1 cellular context compared by ENCODE assay signal in the genomic region with DNA sequence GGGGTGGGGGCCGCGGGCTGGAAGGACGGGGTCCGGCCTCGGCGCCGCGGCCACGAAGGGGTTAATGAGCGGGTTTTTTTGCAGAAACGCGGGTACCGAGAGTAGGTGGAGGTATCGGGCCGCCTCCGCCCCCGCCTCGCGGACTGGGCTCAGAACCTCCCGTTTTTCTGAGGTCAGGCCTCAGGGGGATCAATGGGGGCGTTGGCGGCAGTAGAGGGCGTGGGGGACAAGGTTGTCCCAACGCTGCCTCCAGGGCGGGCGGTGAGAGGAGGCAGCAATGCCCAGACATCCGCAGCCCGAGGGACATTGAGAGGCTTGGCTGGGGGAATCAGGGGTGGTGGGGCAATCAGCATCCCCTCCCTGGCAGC.
TF ChIP-seq lines count a peak whose summit lies in the region.

No MANE protein-coding gene starts in this region.

TF ChIP-seq in GM23338, 12 proteins besides CTCF, POLR2A, EP300 and RAD21 (continued from another document):
- TF ChIP-seq, protein P1, sequence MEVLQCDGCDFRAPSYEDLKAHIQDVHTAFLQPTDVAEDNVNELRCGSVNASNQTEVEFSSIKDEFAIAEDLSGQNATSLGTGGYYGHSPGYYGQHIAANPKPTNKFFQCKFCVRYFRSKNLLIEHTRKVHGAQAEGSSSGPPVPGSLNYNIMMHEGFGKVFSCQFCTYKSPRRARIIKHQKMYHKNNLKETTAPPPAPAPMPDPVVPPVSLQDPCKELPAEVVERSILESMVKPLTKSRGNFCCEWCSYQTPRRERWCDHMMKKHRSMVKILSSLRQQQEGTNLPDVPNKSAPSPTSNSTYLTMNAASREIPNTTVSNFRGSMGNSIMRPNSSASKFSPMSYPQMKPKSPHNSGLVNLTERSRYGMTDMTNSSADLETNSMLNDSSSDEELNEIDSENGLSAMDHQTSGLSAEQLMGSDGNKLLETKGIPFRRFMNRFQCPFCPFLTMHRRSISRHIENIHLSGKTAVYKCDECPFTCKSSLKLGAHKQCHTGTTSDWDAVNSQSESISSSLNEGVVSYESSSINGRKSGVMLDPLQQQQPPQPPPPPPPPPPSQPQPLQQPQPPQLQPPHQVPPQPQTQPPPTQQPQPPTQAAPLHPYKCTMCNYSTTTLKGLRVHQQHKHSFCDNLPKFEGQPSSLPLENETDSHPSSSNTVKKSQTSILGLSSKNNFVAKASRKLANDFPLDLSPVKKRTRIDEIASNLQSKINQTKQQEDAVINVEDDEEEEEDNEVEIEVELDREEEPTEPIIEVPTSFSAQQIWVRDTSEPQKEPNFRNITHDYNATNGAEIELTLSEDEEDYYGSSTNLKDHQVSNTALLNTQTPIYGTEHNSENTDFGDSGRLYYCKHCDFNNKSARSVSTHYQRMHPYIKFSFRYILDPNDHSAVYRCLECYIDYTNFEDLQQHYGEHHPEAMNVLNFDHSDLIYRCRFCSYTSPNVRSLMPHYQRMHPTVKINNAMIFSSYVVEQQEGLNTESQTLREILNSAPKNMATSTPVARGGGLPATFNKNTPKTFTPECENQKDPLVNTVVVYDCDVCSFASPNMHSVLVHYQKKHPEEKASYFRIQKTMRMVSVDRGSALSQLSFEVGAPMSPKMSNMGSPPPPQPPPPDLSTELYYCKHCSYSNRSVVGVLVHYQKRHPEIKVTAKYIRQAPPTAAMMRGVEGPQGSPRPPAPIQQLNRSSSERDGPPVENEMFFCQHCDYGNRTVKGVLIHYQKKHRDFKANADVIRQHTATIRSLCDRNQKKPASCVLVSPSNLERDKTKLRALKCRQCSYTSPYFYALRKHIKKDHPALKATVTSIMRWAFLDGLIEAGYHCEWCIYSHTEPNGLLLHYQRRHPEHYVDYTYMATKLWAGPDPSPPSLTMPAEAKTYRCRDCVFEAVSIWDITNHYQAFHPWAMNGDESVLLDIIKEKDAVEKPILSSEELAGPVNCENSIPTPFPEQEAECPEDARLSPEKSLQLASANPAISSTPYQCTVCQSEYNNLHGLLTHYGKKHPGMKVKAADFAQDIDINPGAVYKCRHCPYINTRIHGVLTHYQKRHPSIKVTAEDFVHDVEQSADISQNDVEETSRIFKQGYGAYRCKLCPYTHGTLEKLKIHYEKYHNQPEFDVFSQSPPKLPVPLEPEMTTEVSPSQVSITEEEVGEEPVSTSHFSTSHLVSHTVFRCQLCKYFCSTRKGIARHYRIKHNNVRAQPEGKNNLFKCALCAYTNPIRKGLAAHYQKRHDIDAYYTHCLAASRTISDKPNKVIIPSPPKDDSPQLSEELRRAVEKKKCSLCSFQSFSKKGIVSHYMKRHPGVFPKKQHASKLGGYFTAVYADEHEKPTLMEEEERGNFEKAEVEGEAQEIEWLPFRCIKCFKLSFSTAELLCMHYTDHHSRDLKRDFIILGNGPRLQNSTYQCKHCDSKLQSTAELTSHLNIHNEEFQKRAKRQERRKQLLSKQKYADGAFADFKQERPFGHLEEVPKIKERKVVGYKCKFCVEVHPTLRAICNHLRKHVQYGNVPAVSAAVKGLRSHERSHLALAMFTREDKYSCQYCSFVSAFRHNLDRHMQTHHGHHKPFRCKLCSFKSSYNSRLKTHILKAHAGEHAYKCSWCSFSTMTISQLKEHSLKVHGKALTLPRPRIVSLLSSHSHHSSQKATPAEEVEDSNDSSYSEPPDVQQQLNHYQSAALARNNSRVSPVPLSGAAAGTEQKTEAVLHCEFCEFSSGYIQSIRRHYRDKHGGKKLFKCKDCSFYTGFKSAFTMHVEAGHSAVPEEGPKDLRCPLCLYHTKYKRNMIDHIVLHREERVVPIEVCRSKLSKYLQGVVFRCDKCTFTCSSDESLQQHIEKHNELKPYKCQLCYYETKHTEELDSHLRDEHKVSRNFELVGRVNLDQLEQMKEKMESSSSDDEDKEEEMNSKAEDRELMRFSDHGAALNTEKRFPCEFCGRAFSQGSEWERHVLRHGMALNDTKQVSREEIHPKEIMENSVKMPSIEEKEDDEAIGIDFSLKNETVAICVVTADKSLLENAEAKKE (CRISPR knock-in tag; IDR thresholded peaks at IDR 0.05): no peak
- TF ChIP-seq, protein P2, sequence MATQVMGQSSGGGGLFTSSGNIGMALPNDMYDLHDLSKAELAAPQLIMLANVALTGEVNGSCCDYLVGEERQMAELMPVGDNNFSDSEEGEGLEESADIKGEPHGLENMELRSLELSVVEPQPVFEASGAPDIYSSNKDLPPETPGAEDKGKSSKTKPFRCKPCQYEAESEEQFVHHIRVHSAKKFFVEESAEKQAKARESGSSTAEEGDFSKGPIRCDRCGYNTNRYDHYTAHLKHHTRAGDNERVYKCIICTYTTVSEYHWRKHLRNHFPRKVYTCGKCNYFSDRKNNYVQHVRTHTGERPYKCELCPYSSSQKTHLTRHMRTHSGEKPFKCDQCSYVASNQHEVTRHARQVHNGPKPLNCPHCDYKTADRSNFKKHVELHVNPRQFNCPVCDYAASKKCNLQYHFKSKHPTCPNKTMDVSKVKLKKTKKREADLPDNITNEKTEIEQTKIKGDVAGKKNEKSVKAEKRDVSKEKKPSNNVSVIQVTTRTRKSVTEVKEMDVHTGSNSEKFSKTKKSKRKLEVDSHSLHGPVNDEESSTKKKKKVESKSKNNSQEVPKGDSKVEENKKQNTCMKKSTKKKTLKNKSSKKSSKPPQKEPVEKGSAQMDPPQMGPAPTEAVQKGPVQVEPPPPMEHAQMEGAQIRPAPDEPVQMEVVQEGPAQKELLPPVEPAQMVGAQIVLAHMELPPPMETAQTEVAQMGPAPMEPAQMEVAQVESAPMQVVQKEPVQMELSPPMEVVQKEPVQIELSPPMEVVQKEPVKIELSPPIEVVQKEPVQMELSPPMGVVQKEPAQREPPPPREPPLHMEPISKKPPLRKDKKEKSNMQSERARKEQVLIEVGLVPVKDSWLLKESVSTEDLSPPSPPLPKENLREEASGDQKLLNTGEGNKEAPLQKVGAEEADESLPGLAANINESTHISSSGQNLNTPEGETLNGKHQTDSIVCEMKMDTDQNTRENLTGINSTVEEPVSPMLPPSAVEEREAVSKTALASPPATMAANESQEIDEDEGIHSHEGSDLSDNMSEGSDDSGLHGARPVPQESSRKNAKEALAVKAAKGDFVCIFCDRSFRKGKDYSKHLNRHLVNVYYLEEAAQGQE (IDR thresholded peaks at IDR 0.05; ENCODE audit: unreplicated experiment): no peak
- TF ChIP-seq POLR2AphosphoS5 (IDR thresholded peaks at IDR 0.05; ENCODE audit: low read depth) (no peak), ZNF114 (CRISPR knock-in tag; IDR thresholded peaks at IDR 0.05) (no peak), ZNF331 (CRISPR knock-in tag; IDR thresholded peaks at IDR 0.05; ENCODE audit: low read depth) (no peak), CREB1 (CRISPR knock-in tag; IDR thresholded peaks at IDR 0.05; ENCODE audit: low read depth) (no peak), STAT1 (IDR thresholded peaks at IDR 0.05; ENCODE audit: unreplicated experiment) (no peak)
- TF ChIP-seq, protein P3, sequence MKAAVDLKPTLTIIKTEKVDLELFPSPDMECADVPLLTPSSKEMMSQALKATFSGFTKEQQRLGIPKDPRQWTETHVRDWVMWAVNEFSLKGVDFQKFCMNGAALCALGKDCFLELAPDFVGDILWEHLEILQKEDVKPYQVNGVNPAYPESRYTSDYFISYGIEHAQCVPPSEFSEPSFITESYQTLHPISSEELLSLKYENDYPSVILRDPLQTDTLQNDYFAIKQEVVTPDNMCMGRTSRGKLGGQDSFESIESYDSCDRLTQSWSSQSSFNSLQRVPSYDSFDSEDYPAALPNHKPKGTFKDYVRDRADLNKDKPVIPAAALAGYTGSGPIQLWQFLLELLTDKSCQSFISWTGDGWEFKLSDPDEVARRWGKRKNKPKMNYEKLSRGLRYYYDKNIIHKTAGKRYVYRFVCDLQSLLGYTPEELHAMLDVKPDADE (IDR thresholded peaks at IDR 0.05): no peak
